In genomic region chr13:113493315-113493951, GRCh38 we compare ENCODE assay signal across 8 cellular contexts. TPM values are rescaled to one million over a fixed set of nuclear protein-coding genes. Genes with fewer than 3 reads are reported as not detected.
DNase-seq lines count a peak whose midpoint lies in the region; ATAC-seq and TF ChIP-seq lines count a peak whose summit lies in the region.

No MANE protein-coding gene starts in this region.

- TF ChIP-seq POLR2A in HCT116 (IDR thresholded peaks at IDR 0.05; ENCODE audit: borderline replicate concordance, extremely low read depth, insufficient read depth, insufficient read length): no peak

- peaks cover 6% of the 10 kb centered on the region; the same call in 1 of the 2 replicates for H4K20me1 ChIP-seq in HCT116 (ENCODE audit: insufficient read depth)

- BruUV-seq in HCT116 (replicated peaks; lab: Mats Ljungman, UMichigan): no TSS peak

- CTCF ChIA-PET in HCT116 (lab: Charles Lee): no interaction called here

- no peak for TF ChIP-seq RAD21 in HCT116 (IDR thresholded peaks at IDR 0.05; ENCODE audit: low read depth)

- H3K4me1 ChIP-seq in HCT116 (ENCODE audit: control insufficient read depth in 1 of 2, insufficient read depth in 2 of 2, low read length in 2 of 2): peaks cover 25 to 38% of the 10 kb centered on the region in 2 experiments
- peaks cover 21 to 50% of the 10 kb centered on the region in 2 donors for H3K4me1 ChIP-seq in muscle layer of duodenum (ENCODE audit: control insufficient read depth in 1 of 2, insufficient read depth in 2 of 2, low read length in 2 of 2)

- H3K9ac ChIP-seq in HCT116 (ENCODE audit: low read length): peak overlapping the region; percentile 34

- H3K27ac ChIP-seq in HCT116 (ENCODE audit: low read depth, low read length): peak overlapping the region; percentile 69
- H3K27ac ChIP-seq in muscle layer of duodenum (ENCODE audit: low read length): peak overlapping the region; percentile 32

- TF ChIP-seq CTCF in HCT116 (IDR thresholded peaks at IDR 0.05 in 2 of 3, conservative IDR thresholded peaks at IDR 0.05 in 1 of 3; ENCODE audit: borderline replicate concordance in 1 of 3, insufficient read depth in 1 of 3, low read depth in 2 of 3, low read length in 2 of 3): no peak
- no peak for TF ChIP-seq CTCF in choroid plexus epithelial cell (conservative IDR thresholded peaks at IDR 0.05; ENCODE audit: low read depth, low read length)

- DNase-seq in Daoy (ENCODE audit: low read depth) (peak; percentile 79), HCT116 (ENCODE audit: low read depth, low spot score) (peak; percentile 85), OCI-M1 (lab: John Stamatoyannopoulos, UW) (peak; percentile 81), choroid plexus epithelial cell (ENCODE audit: low read depth) (peak; percentile 97), posterior cingulate gyrus (no peak), epidermal melanocyte (ENCODE audit: insufficient read length, low spot score) (no peak), islet precursor cell (no peak)

- H3K27me3 ChIP-seq in HCT116 (ENCODE audit: insufficient read depth, low read length) (no peaks in the 10 kb centered on the region), muscle layer of duodenum (ENCODE audit: low read depth, low read length) (no peaks in the 10 kb centered on the region)

- intact Hi-C loops in HCT116 (cut with micrococcal nuclease): no loop called here
- intact Hi-C loops in posterior cingulate gyrus (cut with DNase I): loop anchor here (10.0 kb wide), 1 partner anchor 289 kb away; the partner anchor contains the start of genes CUL4A and PCID2

- H3K9me3 ChIP-seq in HCT116 (ENCODE audit: control insufficient read depth in 1 of 2, insufficient read depth in 1 of 2, low read depth in 1 of 2, low read length in 2 of 2) (no peaks in the 10 kb centered on the region), muscle layer of duodenum (ENCODE audit: control insufficient read depth in 1 of 2, low read length in 2 of 2) (no peaks in the 10 kb centered on the region)

- ATAC-seq in HCT116: peak; percentile 11; the same call in 1 of the 2 replicates

- no peak overlapping the region for H2AFZ ChIP-seq in HCT116 (ENCODE audit: low read depth, low read length, poor library complexity, severe bottlenecking)

- no peaks in the 10 kb centered on the region for H3K9me2 ChIP-seq in HCT116 (ENCODE audit: insufficient read depth)

- H3K4me3 ChIP-seq in HCT116 (replicated peaks in 1 of 2; ENCODE audit: low read depth in 1 of 2, low read length in 2 of 2) (peak overlapping the region; percentile 14 to 74), choroid plexus epithelial cell (ENCODE audit: low read depth, low read length) (peak overlapping the region; percentile 33), muscle layer of duodenum (ENCODE audit: low read depth in 1 of 2, low read length in 2 of 2) (peak overlapping the region in 1 of 2 donors; percentile 8)

- peaks cover 78% of the 10 kb centered on the region for H3K79me2 ChIP-seq in HCT116 (ENCODE audit: insufficient read depth, low read length)

- H3K36me3 ChIP-seq in HCT116 (ENCODE audit: control insufficient read depth in 1 of 2, insufficient read depth in 2 of 2, low read length in 2 of 2) (peaks cover 23 to 25% of the 10 kb centered on the region in 2 experiments; a peak in 3 of 4 replicates), muscle layer of duodenum (ENCODE audit: control insufficient read depth in 1 of 2, insufficient read depth in 2 of 2, low read length in 2 of 2) (peaks cover 13 to 15% of the 10 kb centered on the region in 2 donors)

- H3K4me2 ChIP-seq in HCT116 (ENCODE audit: low read length): peak overlapping the region; percentile 97

- RAD21 ChIA-PET in HCT116 (lab: Charles Lee; ENCODE audit: low non-redundant PET in 1 of 2, low total read pairs in 2 of 2, uncharacterized antibody in 2 of 2, unreplicated experiment in 2 of 2): no interaction called here

- POLR2A ChIA-PET in HCT116 (lab: Charles Lee): no interaction called here

TF ChIP-seq in HCT116, 20 proteins besides CTCF, POLR2A, EP300 and RAD21:
- TF ChIP-seq CEBPB (IDR thresholded peaks at IDR 0.05; ENCODE audit: low read depth): no peak
- TF ChIP-seq POLR2AphosphoS5 (IDR thresholded peaks at IDR 0.05; ENCODE audit: low read depth, low read length): peak; percentile 64; the same call in 1 of the 2 replicates
- TF ChIP-seq JUND (IDR thresholded peaks at IDR 0.05): no peak
- TF ChIP-seq CBX3 (IDR thresholded peaks at IDR 0.05; ENCODE audit: low read depth): no peak
- TF ChIP-seq ELF1 (IDR thresholded peaks at IDR 0.05; ENCODE audit: borderline replicate concordance, low read depth): no peak

RNA-seq across cellular contexts. Expression of gene DCUN1D2, which starts 2.9 kb away (rescaled TPM):
- 8.2 and 13.8 TPM in 2 replicates for total RNA-seq in Daoy (2014; rRNA removed; shearing (Covaris generic))
- total RNA-seq in HCT116 (2021; ENCODE audit: unreplicated experiment): 25.4 TPM
- 9.2 and 11.2 TPM in 2 replicates for polyA plus RNA-seq in HCT116 (2012)

RNA-seq across cellular contexts. Expression of gene ADPRHL1, which starts 40.1 kb away (rescaled TPM):
- 0.95 and 1.4 TPM in 2 replicates for total RNA-seq in Daoy (2014; rRNA removed; shearing (Covaris generic))
- 12.6 TPM for total RNA-seq in HCT116 (2021; ENCODE audit: unreplicated experiment)
- 11.4 and 11.8 TPM in 2 replicates for polyA plus RNA-seq in HCT116 (2012)

Comparison
In these comparisons a context has a peak if more than half of its experiments do, and no peak if none do; other contexts are left out.
1. DNase-seq: peak in Daoy (single experiment), HCT116 (single experiment), OCI-M1 (single experiment) and choroid plexus epithelial cell (single experiment); none in posterior cingulate gyrus (0 of 10), epidermal melanocyte (single experiment) and islet precursor cell (single experiment).